8 cellular contexts compared by ENCODE assay signal in the genomic region with DNA sequence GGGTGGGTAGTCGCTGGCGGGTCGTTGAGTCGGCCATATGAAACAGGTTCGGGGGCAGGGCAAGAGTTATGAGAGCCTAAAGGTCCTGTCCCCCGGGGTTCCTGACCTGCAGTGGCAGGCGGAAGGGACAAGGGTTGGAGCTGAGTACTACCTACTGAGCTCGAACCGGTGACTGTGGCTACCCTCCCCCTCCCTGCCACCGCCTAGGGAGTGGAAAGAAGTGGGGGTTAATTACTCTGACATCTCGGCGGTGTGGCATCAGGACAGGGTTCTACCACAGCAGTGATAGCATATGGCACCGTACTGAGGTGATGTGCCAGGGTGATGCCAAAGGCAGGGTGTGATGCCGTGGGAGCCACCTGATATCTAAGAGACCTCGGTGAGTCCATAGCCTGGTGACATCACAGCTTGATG. TPM values are rescaled to one million over a fixed set of nuclear protein-coding genes. Genes with fewer than 3 reads are reported as not detected.
A peak's percentile ranks its signal among the peaks of the same experiment; 100 is the strongest.
DNase-seq lines count a peak whose midpoint lies in the region; ATAC-seq and FAIRE-seq lines count a peak whose summit lies in the region.

No MANE protein-coding gene starts in this region.

- DNase-seq in GM03348 (ENCODE audit: low spot score) (peak; percentile 4), iPS-NIHi11 (ENCODE audit: low spot score) (peak; percentile 6), HTR-8/SVneo (ENCODE audit: insufficient read length, low spot score) (no peak), SKM-1 treated with dmso at 0.1 percent for 144 hours (lab: John Stamatoyannopoulos, UW; ENCODE audit: unreplicated experiment) (no peak)
- DNase-seq in activated CD8-positive, alpha-beta T cell treated with anti-CD3 and anti-CD28 coated beads, Interleukin-2, amount 10 ng/mL, durations not matched to agents 7 days and 5 days: no peak

- H3K4me1 Mint-ChIP-seq in activated CD8-positive, alpha-beta T cell treated with anti-CD3 and anti-CD28 coated beads, Interleukin-2, amount 10 ng/mL, durations not matched to agents 7 days and 5 days (ENCODE audit: low read depth): peaks cover 23% of the 10 kb centered on the region

- peak overlapping the region in 4 of 5 donors; percentile 69 to 84 (median 75) for H3K9ac ChIP-seq in subcutaneous abdominal adipose tissue (ENCODE audit: low read length in 5 of 5)

- H3K4me3 ChIP-seq in subcutaneous abdominal adipose tissue (ENCODE audit: low read depth in 1 of 5, low read length in 5 of 5): peak overlapping the region; percentile 75 to 93 (median 77)

- peaks cover 0 to 17% (median 14%) of the 10 kb centered on the region in 5 donors for H3K4me1 ChIP-seq in subcutaneous abdominal adipose tissue (ENCODE audit: control insufficient read depth in 5 of 5, insufficient read depth in 5 of 5, low read length in 5 of 5)

- peaks cover 0 to 2% (median 0%) of the 10 kb centered on the region in 5 donors for H3K27me3 ChIP-seq in subcutaneous abdominal adipose tissue (ENCODE audit: control insufficient read depth in 5 of 5, insufficient read depth in 4 of 5, low read length in 5 of 5)

- ATAC-seq in GM19455 (IDR thresholded peaks at IDR 0.05; ENCODE audit: unreplicated experiment): peak; percentile 48
- peak; percentile 44 for ATAC-seq in HG03439 (IDR thresholded peaks at IDR 0.05; ENCODE audit: unreplicated experiment)
- peak; percentile 38 for ATAC-seq in activated CD8-positive, alpha-beta T cell treated with anti-CD3 and anti-CD28 coated beads, Interleukin-2, amount 10 ng/mL, durations not matched to agents 7 days and 5 days

- no peaks in the 10 kb centered on the region for H3K27me3 Mint-ChIP-seq in activated CD8-positive, alpha-beta T cell treated with anti-CD3 and anti-CD28 coated beads, Interleukin-2, amount 10 ng/mL, durations not matched to agents 7 days and 5 days (ENCODE audit: low read depth)

- H3K27ac Mint-ChIP-seq in activated CD8-positive, alpha-beta T cell treated with anti-CD3 and anti-CD28 coated beads, Interleukin-2, amount 10 ng/mL, durations not matched to agents 7 days and 5 days: no peak overlapping the region

- peak overlapping the region; percentile 71 for H3K27ac ChIP-seq in subcutaneous abdominal adipose tissue (ENCODE audit: low read depth, low read length)

- POLR2A ChIA-PET in activated CD8-positive, alpha-beta T cell treated with anti-CD3 and anti-CD28 coated beads, Interleukin-2, amount 10 ng/mL, durations not matched to agents 7 days and 5 days (lab: Charles Lee): interaction anchor here (1.0 to 1.1 kb wide), 3 partner anchors 11 to 47 kb away, joined by 3 to 5 read pairs (median 4); no protein-coding TSS in a partner anchor

- peaks cover 4% of the 10 kb centered on the region for H3K36me3 Mint-ChIP-seq in activated CD8-positive, alpha-beta T cell treated with anti-CD3 and anti-CD28 coated beads, Interleukin-2, amount 10 ng/mL, durations not matched to agents 7 days and 5 days (ENCODE audit: low read depth)

- peaks cover 0 to 4% (median 0%) of the 10 kb centered on the region in 5 donors for H3K9me3 ChIP-seq in subcutaneous abdominal adipose tissue (ENCODE audit: control insufficient read depth in 5 of 5, low read length in 5 of 5)

- no peak for FAIRE-seq in HTR-8/SVneo (lab: Jason Lieb, UNC)

- CTCF ChIA-PET in activated CD8-positive, alpha-beta T cell treated with anti-CD3 and anti-CD28 coated beads, Interleukin-2, amount 10 ng/mL, durations not matched to agents 7 days and 5 days (lab: Charles Lee): interaction anchor here (1.3 kb wide), 1 partner anchor 72 kb away, joined by 3 read pairs; no protein-coding TSS in a partner anchor

- no peaks in the 10 kb centered on the region for H3K9me3 Mint-ChIP-seq in activated CD8-positive, alpha-beta T cell treated with anti-CD3 and anti-CD28 coated beads, Interleukin-2, amount 10 ng/mL, durations not matched to agents 7 days and 5 days (ENCODE audit: insufficient read depth)

- H3K36me3 ChIP-seq in subcutaneous abdominal adipose tissue (ENCODE audit: control insufficient read depth in 5 of 5, insufficient read depth in 5 of 5, low read length in 5 of 5): peaks cover 0 to 7% (median 4%) of the 10 kb centered on the region in 5 donors

- H3K4me3 Mint-ChIP-seq in activated CD8-positive, alpha-beta T cell treated with anti-CD3 and anti-CD28 coated beads, Interleukin-2, amount 10 ng/mL, durations not matched to agents 7 days and 5 days: no peak overlapping the region

RNA-seq across cellular contexts. Expression of gene ATG4A, which starts 0.3 kb away (rescaled TPM):
- 10 to 100 TPM; 10.5 to 11.4 TPM for total RNA-seq in activated CD8-positive, alpha-beta T cell treated with anti-CD3 and anti-CD28 coated beads, Interleukin-2, amount 10 ng/mL, durations not matched to agents 7 days and 5 days

RNA-seq across cellular contexts. Expression of gene PSMD10, which starts 0.5 kb away (rescaled TPM):
- total RNA-seq in activated CD8-positive, alpha-beta T cell treated with anti-CD3 and anti-CD28 coated beads, Interleukin-2, amount 10 ng/mL, durations not matched to agents 7 days and 5 days: 10 to 100 TPM; 28.1 to 30.4 TPM

RNA-seq across cellular contexts. Expression of gene VSIG1, which starts 47.0 kb away (rescaled TPM):
- total RNA-seq in activated CD8-positive, alpha-beta T cell treated with anti-CD3 and anti-CD28 coated beads, Interleukin-2, amount 10 ng/mL, durations not matched to agents 7 days and 5 days: under 1 TPM; 0.53 to 0.60 TPM

Comparison
In these comparisons a context has a peak if more than half of its experiments do, and no peak if none do; other contexts are left out.
1. DNase-seq: peak in GM03348 (single experiment) and iPS-NIHi11 (single experiment); none in activated CD8-positive, alpha-beta T cell treated with anti-CD3 and anti-CD28 coated beads, Interleukin-2, amount 10 ng/mL, durations not matched to agents 7 days and 5 days (single experiment), HTR-8/SVneo (single experiment) and SKM-1 treated with dmso at 0.1 percent for 144 hours (single experiment).
2. Peak in every context shown above with its lines, with median percentiles within 50 percentile points of each other: ATAC-seq.